ENCODE assay signal across 15 cellular contexts in the genomic region with DNA sequence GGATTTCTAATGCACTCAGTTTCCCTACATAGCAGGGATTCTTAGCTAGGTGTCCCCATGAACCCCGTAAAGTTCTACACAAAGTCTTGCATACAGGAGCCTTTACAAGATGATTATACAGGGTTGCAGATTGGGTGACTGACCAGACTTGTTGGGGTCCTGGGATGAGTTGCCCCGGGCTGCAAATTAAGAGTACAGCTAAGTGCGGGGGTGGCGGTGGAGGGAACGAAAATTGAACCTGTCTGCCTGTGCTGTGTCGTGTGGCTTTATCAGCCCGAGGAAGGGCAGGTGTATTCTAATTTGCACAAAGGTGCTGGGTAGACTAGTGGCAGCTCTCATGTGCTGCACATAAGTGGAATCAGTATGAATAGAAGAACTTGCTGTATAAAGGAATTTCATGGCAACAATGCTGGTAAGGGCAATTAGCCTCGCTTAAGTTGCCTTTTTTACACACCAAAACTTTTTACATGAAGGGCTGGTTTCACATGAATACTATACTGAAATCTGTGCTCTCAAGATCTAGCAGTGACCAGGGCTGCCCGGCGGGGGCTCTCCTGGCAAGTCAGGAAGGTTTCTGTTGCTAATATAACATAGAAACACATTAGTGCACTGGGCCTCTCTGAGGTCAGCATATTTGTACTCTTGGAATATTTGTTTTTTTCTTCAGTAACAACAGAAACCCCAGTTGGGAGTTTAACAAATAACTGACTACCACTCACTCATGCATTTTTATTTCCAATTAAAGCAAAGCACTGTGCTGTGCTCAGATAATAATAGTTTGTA. TPM values are rescaled to one million over a fixed set of nuclear protein-coding genes. Genes with fewer than 3 reads are reported as not detected.
A peak's percentile ranks its signal among the peaks of the same experiment; 100 is the strongest.
DNase-seq lines count a peak whose midpoint lies in the region; ATAC-seq and TF ChIP-seq lines count a peak whose summit lies in the region.
"Had no signal": no experiment of that assay in that cellular context is flagged by ENCODE, and none has a peak within 500 bp of the region (broad histone marks: within the 10 kb centered on the region; RNA-seq: fewer than 3 reads in every experiment).

No MANE protein-coding gene starts in this region.

- H3K27me3 Mint-ChIP-seq in activated CD8-positive, alpha-beta T cell treated with anti-CD3 and anti-CD28 coated beads, Interleukin-2, amount 10 ng/mL, durations not matched to agents 7 days and 5 days (ENCODE audit: low read depth) = no peaks in the 10 kb centered on the region
- H3K27me3 Mint-ChIP-seq in stimulated activated naive B cell treated with anti-CD40 and anti-IgM and Interleukin-4, amounts not matched to agents 10 μg/mL and 1 μg/mL and 100 μg/mL, for 72 hours = no peaks in the 10 kb centered on the region
- H3K27me3 Mint-ChIP-seq: memory B cell had no signal

- ATAC-seq in Right ventricle myocardium superior (ENCODE audit: poor library complexity) = no peak
- ATAC-seq in activated CD8-positive, alpha-beta T cell treated with anti-CD3 and anti-CD28 coated beads, Interleukin-2, amount 10 ng/mL, durations not matched to agents 7 days and 5 days = no peak
- ATAC-seq in stimulated activated naive B cell treated with anti-CD40 and anti-IgM and Interleukin-4, amounts not matched to agents 10 μg/mL and 1 μg/mL and 100 μg/mL, for 72 hours (replicated peaks) = no peak

- POLR2A ChIA-PET in activated CD8-positive, alpha-beta T cell treated with anti-CD3 and anti-CD28 coated beads, Interleukin-2, amount 10 ng/mL, durations not matched to agents 7 days and 5 days (lab: Charles Lee) = interaction anchor here (0.7 kb wide), 1 partner anchor 42 kb away, joined by 3 read pairs; no protein-coding TSS in a partner anchor

- H3K4me3 Mint-ChIP-seq in activated CD8-positive, alpha-beta T cell treated with anti-CD3 and anti-CD28 coated beads, Interleukin-2, amount 10 ng/mL, durations not matched to agents 7 days and 5 days = no peak overlapping the region
- H3K4me3 Mint-ChIP-seq in stimulated activated naive B cell treated with anti-CD40 and anti-IgM and Interleukin-4, amounts not matched to agents 10 μg/mL and 1 μg/mL and 100 μg/mL, for 72 hours = no peak overlapping the region
- H3K4me3 Mint-ChIP-seq: memory B cell had no signal

- DNase-seq in Right ventricle myocardium superior (peak; percentile 29), left ventricle myocardium inferior (no peak), mesenteric fat pad (ENCODE audit: low spot score) (peak; percentile 79), activated gamma-delta T cell treated with Interleukin-2 at 50 U/mL for 16 hours (no peak), NAMALWA (ENCODE audit: low spot score) (no peak), NCI-H524 (lab: John Stamatoyannopoulos, UW) (no peak)
- peak; percentile 19 for DNase-seq in activated CD8-positive, alpha-beta T cell treated with anti-CD3 and anti-CD28 coated beads, Interleukin-2, amount 10 ng/mL, durations not matched to agents 7 days and 5 days
- DNase-seq in stimulated activated naive B cell treated with anti-CD40 and anti-IgM and Interleukin-4, amounts not matched to agents 10 μg/mL and 1 μg/mL and 100 μg/mL, for 72 hours = no peak
- DNase-seq: Calu3; central memory CD4-positive, alpha-beta T cell; NCI-H187; sigmoid colon; SJCRH30 had no signal

- H3K36me3 ChIP-seq in left ventricle myocardium inferior = peaks cover 76% of the 10 kb centered on the region

- H3K27me3 ChIP-seq in left ventricle myocardium inferior (ENCODE audit: low read depth) = no peaks in the 10 kb centered on the region
- H3K27me3 ChIP-seq: sigmoid colon, SJCRH30, suprapubic skin had no signal

- H3K27ac Mint-ChIP-seq in activated CD8-positive, alpha-beta T cell treated with anti-CD3 and anti-CD28 coated beads, Interleukin-2, amount 10 ng/mL, durations not matched to agents 7 days and 5 days = no peak overlapping the region
- H3K27ac Mint-ChIP-seq in stimulated activated naive B cell treated with anti-CD40 and anti-IgM and Interleukin-4, amounts not matched to agents 10 μg/mL and 1 μg/mL and 100 μg/mL, for 72 hours = peak overlapping the region; percentile 5
- H3K27ac Mint-ChIP-seq: memory B cell had no signal

- TF ChIP-seq CTCF in left ventricle myocardium inferior (IDR thresholded peaks at IDR 0.05; ENCODE audit: borderline replicate concordance) = no peak

- intact Hi-C loops in Right ventricle myocardium superior (cut with DNase I) (no loop called here), left ventricle myocardium inferior (cut with micrococcal nuclease) (no loop called here)

- H3K4me3 ChIP-seq in left ventricle myocardium inferior = no peak overlapping the region
- H3K4me3 ChIP-seq: sigmoid colon, SJCRH30, suprapubic skin had no signal

- H3K36me3 Mint-ChIP-seq in activated CD8-positive, alpha-beta T cell treated with anti-CD3 and anti-CD28 coated beads, Interleukin-2, amount 10 ng/mL, durations not matched to agents 7 days and 5 days (ENCODE audit: low read depth) = peaks cover 84% of the 10 kb centered on the region
- H3K36me3 Mint-ChIP-seq in stimulated activated naive B cell treated with anti-CD40 and anti-IgM and Interleukin-4, amounts not matched to agents 10 μg/mL and 1 μg/mL and 100 μg/mL, for 72 hours = peaks cover 31 to 44% of the 10 kb centered on the region in 2 donors

- peaks cover 8% of the 10 kb centered on the region for H3K4me1 ChIP-seq in left ventricle myocardium inferior
- H3K4me1 ChIP-seq: SJCRH30 had no signal

- H3K9me3 ChIP-seq in left ventricle myocardium inferior (replicated peaks) = no peaks in the 10 kb centered on the region
- H3K9me3 ChIP-seq: sigmoid colon, SJCRH30, suprapubic skin had no signal

- H3K4me1 Mint-ChIP-seq in activated CD8-positive, alpha-beta T cell treated with anti-CD3 and anti-CD28 coated beads, Interleukin-2, amount 10 ng/mL, durations not matched to agents 7 days and 5 days (ENCODE audit: low read depth) = peaks cover 43% of the 10 kb centered on the region
- peaks cover 11 to 32% of the 10 kb centered on the region in 2 donors for H3K4me1 Mint-ChIP-seq in stimulated activated naive B cell treated with anti-CD40 and anti-IgM and Interleukin-4, amounts not matched to agents 10 μg/mL and 1 μg/mL and 100 μg/mL, for 72 hours

- CTCF ChIA-PET in activated CD8-positive, alpha-beta T cell treated with anti-CD3 and anti-CD28 coated beads, Interleukin-2, amount 10 ng/mL, durations not matched to agents 7 days and 5 days (lab: Charles Lee) = interaction anchor here (1.0 to 4.8 kb wide), 4 partner anchors 8 to 348 kb away, joined by 3 to 32 read pairs (median 4); no protein-coding TSS in a partner anchor

- no peaks in the 10 kb centered on the region for H3K9me3 Mint-ChIP-seq in activated CD8-positive, alpha-beta T cell treated with anti-CD3 and anti-CD28 coated beads, Interleukin-2, amount 10 ng/mL, durations not matched to agents 7 days and 5 days (ENCODE audit: insufficient read depth)
- H3K9me3 Mint-ChIP-seq in stimulated activated naive B cell treated with anti-CD40 and anti-IgM and Interleukin-4, amounts not matched to agents 10 μg/mL and 1 μg/mL and 100 μg/mL, for 72 hours = no peaks in the 10 kb centered on the region
- H3K9me3 Mint-ChIP-seq: memory B cell had no signal

- no peak overlapping the region for H3K27ac ChIP-seq in left ventricle myocardium inferior (replicated peaks)
- H3K27ac ChIP-seq: SJCRH30, suprapubic skin had no signal

RNA-seq across cellular contexts. Expression of gene ADCY7, which starts 50.7 kb away (rescaled TPM):
- total RNA-seq in Right ventricle myocardium superior = 9.3 TPM
- 9.7 TPM for total RNA-seq in left ventricle myocardium inferior
- 100 to 1,000 TPM; 214 to 225 TPM for total RNA-seq in activated CD8-positive, alpha-beta T cell treated with anti-CD3 and anti-CD28 coated beads, Interleukin-2, amount 10 ng/mL, durations not matched to agents 7 days and 5 days
- 26.8 TPM for total RNA-seq in mesenteric fat pad

RNA-seq across cellular contexts. Expression of gene BRD7, which starts 51.7 kb away (rescaled TPM):
- total RNA-seq in Right ventricle myocardium superior (39.1 TPM), left ventricle myocardium inferior (52.3 TPM), mesenteric fat pad (52.6 TPM)
- 10 to 100 TPM; 88.9 to 90.4 TPM for total RNA-seq in activated CD8-positive, alpha-beta T cell treated with anti-CD3 and anti-CD28 coated beads, Interleukin-2, amount 10 ng/mL, durations not matched to agents 7 days and 5 days

Comparison
In these comparisons a context has a peak if more than half of its experiments do, and no peak if none do; other contexts are left out.
1. DNase-seq: peak in Right ventricle myocardium superior (single experiment), activated CD8-positive, alpha-beta T cell treated with anti-CD3 and anti-CD28 coated beads, Interleukin-2, amount 10 ng/mL, durations not matched to agents 7 days and 5 days (single experiment) and mesenteric fat pad (single experiment); none in left ventricle myocardium inferior (single experiment), stimulated activated naive B cell treated with anti-CD40 and anti-IgM and Interleukin-4, amounts not matched to agents 10 μg/mL and 1 μg/mL and 100 μg/mL, for 72 hours (single experiment), activated gamma-delta T cell treated with Interleukin-2 at 50 U/mL for 16 hours (single experiment), NAMALWA (single experiment) and NCI-H524 (0 of 2).